14 cellular contexts compared by ENCODE assay signal in the genomic region with DNA sequence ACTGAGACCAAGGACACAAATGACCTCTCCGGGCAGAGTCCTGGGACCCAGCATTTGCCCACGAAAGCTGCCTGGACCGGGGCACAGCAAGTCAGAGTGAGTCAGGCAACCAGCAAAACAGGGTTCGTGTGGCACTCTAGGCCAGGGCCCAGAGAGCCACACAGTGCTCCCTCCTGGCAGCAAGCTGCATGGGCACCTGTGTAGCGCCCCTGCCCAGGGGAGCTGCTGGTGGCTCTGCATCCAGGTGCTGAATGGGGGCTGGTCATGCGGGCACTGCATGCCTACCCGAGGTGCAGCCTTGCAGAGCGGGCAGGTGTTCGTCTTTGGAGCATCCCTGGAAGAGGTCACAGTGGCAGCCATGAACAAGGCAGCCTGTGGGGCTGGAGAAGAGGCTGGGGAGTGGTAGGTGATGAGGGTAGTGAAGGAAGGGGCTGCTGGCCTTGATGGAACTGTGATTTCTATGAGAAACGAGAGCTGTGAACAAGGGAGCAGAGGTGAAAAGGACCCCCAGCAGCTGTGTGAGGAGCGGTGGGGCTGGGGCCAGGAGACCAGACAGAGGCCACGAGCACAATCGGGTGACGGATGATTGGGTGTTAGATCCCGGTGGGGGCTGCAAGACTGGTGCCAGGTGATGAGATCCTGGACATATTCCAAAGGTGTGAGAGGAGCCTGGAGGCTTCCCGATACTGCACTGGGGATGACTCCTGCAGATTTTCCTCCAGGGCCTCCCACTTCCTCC.
A peak's percentile ranks its signal among the peaks of the same experiment; 100 is the strongest.
DNase-seq lines count a peak whose midpoint lies in the region; ATAC-seq and TF ChIP-seq lines count a peak whose summit lies in the region.
"Had no signal": no experiment of that assay in that cellular context is flagged by ENCODE, and none has a peak within 500 bp of the region (broad histone marks: within the 10 kb centered on the region; RNA-seq: fewer than 3 reads in every experiment).

No MANE protein-coding gene starts in this region.

- no peak for ATAC-seq in effector memory CD8-positive, alpha-beta T cell (replicated peaks)

- no peaks in the 10 kb centered on the region for H3K27me3 ChIP-seq in sigmoid colon
- H3K27me3 ChIP-seq: SJSA1 had no signal

- TF ChIP-seq CTCF in LNCAP (IDR thresholded peaks at IDR 0.05) = peak; percentile 58
- no peak for TF ChIP-seq CTCF in sigmoid colon (IDR thresholded peaks at IDR 0.05)

- WGBS in sigmoid colon, 2 donors = 93% methylated on average over 16 of the region's 16 CpGs

- H3K9me3 ChIP-seq in sigmoid colon = no peaks in the 10 kb centered on the region
- H3K9me3 ChIP-seq: HAP-1, SJSA1 had no signal

- TF ChIP-seq EP300 in sigmoid colon (IDR thresholded peaks at IDR 0.05) = no peak

- intact Hi-C loops in sigmoid colon (cut with DNase I) = no loop called here

- no peaks in the 10 kb centered on the region for H3K27me3 Mint-ChIP-seq in T-helper 2 cell treated with Interferon-gamma antibody and Interleukin-4, amounts not matched to agents 5 μg/mL and 100 μg/mL, for 36 hours (ENCODE audit: low read depth)
- no peaks in the 10 kb centered on the region for H3K27me3 Mint-ChIP-seq in effector memory CD8-positive, alpha-beta T cell

- H3K4me3 ChIP-seq in sigmoid colon = no peak overlapping the region
- H3K4me3 ChIP-seq: HAP-1, SJSA1 had no signal

- no peak for TF ChIP-seq POLR2A in sigmoid colon (IDR thresholded peaks at IDR 0.05)

- no peak for DNase-seq in T-helper 2 cell treated with Interferon-gamma antibody and Interleukin-4, amounts not matched to agents 5 μg/mL and 100 μg/mL, for 36 hours (ENCODE audit: low spot score)
- DNase-seq in T-helper 2 cell = no peak
- no peak for DNase-seq in effector memory CD8-positive, alpha-beta T cell
- DNase-seq in sigmoid colon = peak; percentile 39
- no peak for DNase-seq in GOT3 (lab: John Stamatoyannopoulos, UW)
- no peak for DNase-seq in cerebellum (ENCODE audit: low spot score)
- DNase-seq in amygdala (lab: John Stamatoyannopoulos, UW) = no peak
- DNase-seq: activated T-cell treated with anti-CD3 and anti-CD28 coated beads, Interleukin-2, amount 50 U/mL, for 1 hour; NCI-H1092; NCI-H82; nucleus accumbens had no signal

- peaks cover 9 to 93% (median 27%) of the 10 kb centered on the region in 4 donors for H3K36me3 ChIP-seq in sigmoid colon

- H3K27ac ChIP-seq in sigmoid colon = no peak overlapping the region
- H3K27ac ChIP-seq: SJSA1 had no signal

- no peaks in the 10 kb centered on the region for H3K4me1 ChIP-seq in sigmoid colon
- H3K4me1 ChIP-seq: HAP-1 had no signal

- H3K4me1 Mint-ChIP-seq in T-helper 2 cell treated with Interferon-gamma antibody and Interleukin-4, amounts not matched to agents 5 μg/mL and 100 μg/mL, for 36 hours (ENCODE audit: low read depth) = peaks cover 1% of the 10 kb centered on the region
- peaks cover 7 to 26% of the 10 kb centered on the region in 2 donors for H3K4me1 Mint-ChIP-seq in effector memory CD8-positive, alpha-beta T cell (ENCODE audit: low read depth in 2 of 2)

- H3K27ac Mint-ChIP-seq in T-helper 2 cell treated with Interferon-gamma antibody and Interleukin-4, amounts not matched to agents 5 μg/mL and 100 μg/mL, for 36 hours = peak overlapping the region; percentile 8
- peak overlapping the region; percentile 77 to 88 for H3K27ac Mint-ChIP-seq in effector memory CD8-positive, alpha-beta T cell

- H3K4me3 Mint-ChIP-seq in T-helper 2 cell treated with Interferon-gamma antibody and Interleukin-4, amounts not matched to agents 5 μg/mL and 100 μg/mL, for 36 hours = no peak overlapping the region
- H3K4me3 Mint-ChIP-seq in effector memory CD8-positive, alpha-beta T cell = no peak overlapping the region

- no peaks in the 10 kb centered on the region for H3K9me3 Mint-ChIP-seq in T-helper 2 cell treated with Interferon-gamma antibody and Interleukin-4, amounts not matched to agents 5 μg/mL and 100 μg/mL, for 36 hours
- no peaks in the 10 kb centered on the region for H3K9me3 Mint-ChIP-seq in effector memory CD8-positive, alpha-beta T cell

- peaks cover 14% of the 10 kb centered on the region for H3K36me3 Mint-ChIP-seq in T-helper 2 cell treated with Interferon-gamma antibody and Interleukin-4, amounts not matched to agents 5 μg/mL and 100 μg/mL, for 36 hours (ENCODE audit: low read depth)
- peaks cover 45% of the 10 kb centered on the region for H3K36me3 Mint-ChIP-seq in effector memory CD8-positive, alpha-beta T cell (ENCODE audit: insufficient read depth)
